In the genomic region with DNA sequence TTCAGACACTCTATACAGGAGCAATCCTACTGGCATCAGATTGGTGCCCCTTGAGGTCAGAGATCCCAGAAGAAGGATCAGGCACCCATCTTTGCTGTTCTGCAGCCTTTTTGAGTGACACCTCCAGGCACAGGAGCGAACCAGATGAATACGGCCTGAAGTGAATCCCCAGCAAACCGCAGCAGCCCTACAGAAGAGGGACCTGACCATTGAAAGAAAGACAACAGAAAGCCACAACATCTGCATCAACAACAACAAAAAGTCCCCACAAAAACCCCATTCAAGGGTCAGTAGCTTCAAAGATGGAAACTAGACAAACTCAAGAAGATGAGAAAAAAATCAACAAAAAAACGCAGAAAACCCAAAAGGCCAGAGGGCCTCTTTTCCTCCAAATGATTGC, we compare ENCODE assay signal across 10 cellular contexts.
DNase-seq lines count a peak whose midpoint lies in the region; ATAC-seq, FAIRE-seq and TF ChIP-seq lines count a peak whose summit lies in the region.
"Had no signal": no experiment of that assay in that cellular context is flagged by ENCODE, and none has a peak within 500 bp of the region (broad histone marks: within the 10 kb centered on the region; RNA-seq: fewer than 3 reads in every experiment).

No MANE protein-coding gene starts in this region.

- no peaks in the 10 kb centered on the region for H3K36me3 ChIP-seq in psoas muscle (ENCODE audit: insufficient read depth in 1 of 2, low read depth in 1 of 2)
- no peaks in the 10 kb centered on the region for H3K36me3 ChIP-seq in HAP-1 (replicated peaks)
- H3K36me3 ChIP-seq: suprapubic skin had no signal

- H3K9me3 ChIP-seq in psoas muscle: no peaks in the 10 kb centered on the region
- no peaks in the 10 kb centered on the region for H3K9me3 ChIP-seq in HAP-1
- H3K9me3 ChIP-seq: suprapubic skin had no signal

- H3K27me3 ChIP-seq in psoas muscle (ENCODE audit: insufficient read depth in 3 of 3, low read length in 2 of 3): no peaks in the 10 kb centered on the region
- no peaks in the 10 kb centered on the region for H3K27me3 ChIP-seq in HAP-1 (ENCODE audit: low read depth)
- H3K27me3 ChIP-seq: suprapubic skin had no signal

- FAIRE-seq in frontal cortex (lab: Jason Lieb, UNC): no peak

- DNase-seq in psoas muscle (no peak), NCI-H2107 treated with DMSO at 0.1 percent for 48 hours (lab: John Stamatoyannopoulos, UW; ENCODE audit: unreplicated experiment) (no peak), HAP-1 (ENCODE audit: low spot score in 2 of 2) (no peak), frontal cortex (ENCODE audit: low spot score in 2 of 2) (no peak), OCI-M1 (lab: John Stamatoyannopoulos, UW) (no peak)

- H3K4me1 ChIP-seq in psoas muscle (peaks cover 26% of the 10 kb centered on the region), HAP-1 (peaks cover 2% of the 10 kb centered on the region)
- H3K4me1 ChIP-seq: suprapubic skin had no signal

- no peak for TF ChIP-seq CTCF in psoas muscle (IDR thresholded peaks at IDR 0.05)

- intact Hi-C loops in psoas muscle (cut with DNase I): loop anchor here (1.0 to 10.0 kb wide), 2 partner anchors 131 to 132 kb away; a partner anchor contains a TSS

- ATAC-seq in GM19023 (IDR thresholded peaks at IDR 0.05; ENCODE audit: unreplicated experiment) (peak; percentile 89), HG02571 (IDR thresholded peaks at IDR 0.05; ENCODE audit: unreplicated experiment) (peak; percentile 85), HG03378 (IDR thresholded peaks at IDR 0.05; ENCODE audit: unreplicated experiment) (peak; percentile 84), psoas muscle (no peak)

- 82 to 97% (median 87%) methylated on average over 4 of the region's 4 CpGs for WGBS in psoas muscle, 3 donors

- peak overlapping the region; percentile 90 for H3K27ac ChIP-seq in psoas muscle
- H3K27ac ChIP-seq: suprapubic skin, VCaP had no signal

- H3K4me3 ChIP-seq in psoas muscle: no peak overlapping the region
- no peak overlapping the region for H3K4me3 ChIP-seq in HAP-1
- H3K4me3 ChIP-seq: suprapubic skin had no signal

- in situ Hi-C loops in HAP-1 (cut with MboI; ENCODE audit: low sequenced_read_pairs): no loop called here

Comparison
In these comparisons a context has a peak if more than half of its experiments do, and no peak if none do; other contexts are left out.
1. ATAC-seq: peak in GM19023 (single experiment), HG02571 (single experiment) and HG03378 (single experiment); none in psoas muscle (0 of 4).